Comparison of ENCODE assay signal across 8 cellular contexts in the genomic region with DNA sequence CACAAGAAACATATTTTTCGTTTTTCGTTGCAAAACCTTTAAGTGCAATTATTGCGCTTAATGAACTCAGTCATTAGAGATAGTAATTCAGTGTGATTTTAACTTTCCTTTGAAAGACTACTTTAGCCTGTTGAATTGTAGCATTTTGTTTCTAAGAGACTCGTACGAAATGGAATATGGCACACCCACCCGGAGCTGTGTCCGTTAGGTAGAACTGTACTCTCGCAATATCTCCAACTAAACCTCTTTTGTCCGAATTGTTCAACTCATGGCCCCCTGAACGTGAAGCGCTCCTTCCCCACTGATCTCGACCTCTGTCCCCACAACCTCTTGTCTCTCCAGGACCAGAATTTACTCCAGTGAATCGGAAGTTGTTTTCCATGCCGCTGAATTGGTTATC. TPM values are rescaled to one million over a fixed set of nuclear protein-coding genes. Genes with fewer than 3 reads are reported as not detected.
DNase-seq lines count a peak whose midpoint lies in the region; ATAC-seq and TF ChIP-seq lines count a peak whose summit lies in the region.

No MANE protein-coding gene starts in this region.

- peak overlapping the region; percentile 92 for H3K4me3 Mint-ChIP-seq in activated B cell treated with CpG ODN at 0.5 μM for 24 hours

- CTCF ChIA-PET in activated B cell treated with CpG ODN at 0.5 μM for 24 hours (lab: Charles Lee): interaction anchor here (1.5 to 1.6 kb wide), 2 partner anchors 73 to 89 kb away, joined by 4 to 5 read pairs; partner anchors contain the start of gene DHRS7

- peaks cover 10% of the 10 kb centered on the region; the same call in 1 of the 2 replicates for H3K4me1 ChIP-seq in ES-I3 (ENCODE audit: insufficient read depth, low read length)
- H3K4me1 ChIP-seq in esophagus squamous epithelium: peaks cover 0 to 48% (median 12%) of the 10 kb centered on the region in 3 donors

- H3K9me3 ChIP-seq in ES-I3 (ENCODE audit: control insufficient read depth, insufficient read depth, low read length) (no peaks in the 10 kb centered on the region), esophagus squamous epithelium (no peaks in the 10 kb centered on the region)

- H3K4me3 ChIP-seq in LNCaP clone FGC (ENCODE audit: low read depth, low read length) (peak overlapping the region; percentile 60), esophagus squamous epithelium (peak overlapping the region; percentile 57 to 92 (median 81))

- peaks cover 37% of the 10 kb centered on the region for H3K4me1 Mint-ChIP-seq in activated B cell treated with CpG ODN at 0.5 μM for 24 hours

- H3K27me3 ChIP-seq in esophagus squamous epithelium: no peaks in the 10 kb centered on the region

- H3K27ac Mint-ChIP-seq in activated B cell treated with CpG ODN at 0.5 μM for 24 hours: peak overlapping the region; percentile 96

- peaks cover 17% of the 10 kb centered on the region for H3K36me3 Mint-ChIP-seq in activated B cell treated with CpG ODN at 0.5 μM for 24 hours (ENCODE audit: low read depth)

- POLR2A ChIA-PET in activated B cell treated with CpG ODN at 0.5 μM for 24 hours (lab: Charles Lee): interaction anchor here (0.7 to 3.5 kb wide), 10 partner anchors 13 to 156 kb away, joined by 3 to 48 read pairs (median 5); partner anchors contain the start of genes DHRS7 and PPM1A

- DNase-seq in LNCaP clone FGC (ENCODE audit: low read depth) (no peak), activated B cell treated with CpG ODN at 0.5 μM for 24 hours (no peak), esophagus squamous epithelium (lab: John Stamatoyannopoulos, UW) (no peak), myocyte (ENCODE audit: low read depth) (peak; percentile 49), NCI-H2029 treated with DMSO at 0.1 percent for 48 hours (lab: John Stamatoyannopoulos, UW) (no peak)

- 0 to 1% methylated on average over 14 of the region's 14 CpGs for WGBS in esophagus squamous epithelium, 2 donors

- peak overlapping the region; percentile 94 to 99 (median 98) for H3K27ac ChIP-seq in esophagus squamous epithelium

- no peak for TF ChIP-seq POLR2A in esophagus squamous epithelium (IDR thresholded peaks at IDR 0.05)

- no peaks in the 10 kb centered on the region for H3K27me3 Mint-ChIP-seq in activated B cell treated with CpG ODN at 0.5 μM for 24 hours

- peak overlapping the region; percentile 78 for H3K9ac ChIP-seq in ES-I3 (ENCODE audit: low read depth, low read length)

- no peaks in the 10 kb centered on the region for H3K9me3 Mint-ChIP-seq in activated B cell treated with CpG ODN at 0.5 μM for 24 hours

- TF ChIP-seq CTCF in LNCaP clone FGC (IDR thresholded peaks at IDR 0.05; ENCODE audit: control insufficient read depth, extremely low read depth, insufficient read depth) (no peak), activated B cell treated with CpG ODN at 0.5 μM for 24 hours (IDR thresholded peaks at IDR 0.05) (no peak), esophagus squamous epithelium (IDR thresholded peaks at IDR 0.05) (no peak)

- H3K36me3 ChIP-seq in ES-I3 (ENCODE audit: insufficient read depth, low read length) (no peaks in the 10 kb centered on the region), esophagus squamous epithelium (peaks cover 0 to 6% (median 0%) of the 10 kb centered on the region in 3 donors)

- intact Hi-C loops in activated B cell treated with CpG ODN at 0.5 μM for 24 hours (cut with micrococcal nuclease): loop anchor here (1.0 to 10.0 kb wide), 7 partner anchors 14 to 1664 kb away; partner anchors contain the start of genes CCDC175, DAAM1, JKAMP and L3HYPDH
- intact Hi-C loops in esophagus squamous epithelium (cut with DNase I): loop anchor here (10.0 kb wide), 2 partner anchors 72 to 152 kb away; partner anchors contain the start of genes DHRS7 and PPM1A

- ATAC-seq in activated B cell treated with CpG ODN at 0.5 μM for 24 hours (ENCODE audit: low read depth) (no peak), GM19324 (IDR thresholded peaks at IDR 0.05; ENCODE audit: low FRiP score, unreplicated experiment) (no peak), GM21528 (IDR thresholded peaks at IDR 0.05; ENCODE audit: low FRiP score, unreplicated experiment) (no peak)

RNA-seq across cellular contexts. Expression of gene PCNX4, which starts 0.8 kb away (rescaled TPM):
- total RNA-seq in activated B cell treated with CpG ODN at 0.5 μM for 24 hours (31.7 and 41.4 TPM in 2 replicates), esophagus squamous epithelium (10 to 100 TPM in 3 of 4 donors, 1 to 10 TPM in 1; 9.4 to 31.1 (median 18.7) TPM), myocyte (128 and 146 TPM in 2 replicates)
- 41.5 TPM for polyA plus RNA-seq in myocyte (2012)
